30 cellular contexts compared by ENCODE assay signal in the genomic region with DNA sequence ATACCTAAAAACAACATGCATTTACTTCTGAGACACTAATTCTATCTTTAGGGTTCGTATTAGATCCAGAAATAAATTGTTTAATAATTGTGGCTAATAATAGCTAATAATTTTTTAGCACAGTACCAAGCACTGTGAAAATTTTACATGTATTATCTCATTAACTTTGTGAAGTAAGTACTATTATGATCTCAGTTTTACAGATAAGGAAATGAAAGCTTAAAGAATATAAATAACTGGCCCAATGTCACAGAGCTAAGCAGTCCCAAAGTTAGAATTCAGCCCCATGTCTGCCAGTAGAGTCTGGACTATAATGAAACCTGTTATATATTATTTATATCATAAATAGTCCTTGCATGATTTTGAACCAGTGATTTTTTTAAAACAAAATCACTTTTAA.
"Had no signal": no experiment of that assay in that cellular context is flagged by ENCODE, and none has a peak within 500 bp of the region (broad histone marks: within the 10 kb centered on the region; RNA-seq: fewer than 3 reads in every experiment).

No MANE protein-coding gene starts in this region.

- H3K4me1 ChIP-seq: body of pancreas, breast epithelium had no signal

- H3K27ac ChIP-seq: adrenal gland, body of pancreas, brain microvascular endothelial cell, breast epithelium, VCaP had no signal

- H3K4me3 ChIP-seq: adrenal gland, body of pancreas, breast epithelium had no signal

- DNase-seq: activated B cell treated with CpG ODN at 0.5 μM for 24 hours; activated CD4-positive, alpha-beta memory T cell treated with anti-CD3 and anti-CD28 coated beads for 36 hours; activated CD4-positive, alpha-beta T cell treated with anti-CD3 and anti-CD28 coated beads for 4 hours; activated CD4-positive, alpha-beta T cell treated with anti-CD3 and anti-CD28 coated beads, Interleukin-2, amount 10 ng/mL, durations not matched to agents 24 days and 14 days; activated CD4-positive, alpha-beta T cell treated with anti-CD3 and anti-CD28 coated beads, Interleukin-2, amount 50 U/mL, for 1 hour; activated CD4-positive, alpha-beta T cell treated with anti-CD3 and anti-CD28 coated beads, Interleukin-2, amount 50 U/mL, for 4 hours; activated CD4-positive, CD25-positive, alpha-beta regulatory T cell treated with anti-CD3 and anti-CD28 coated beads, Interleukin-2, amount 50 U/mL, for 72 hours; activated CD8-positive, alpha-beta memory T cell treated with anti-CD3 and anti-CD28 coated beads, Interleukin-2, amount 10 ng/mL, durations not matched to agents 7 days and 5 days; activated CD8-positive, alpha-beta memory T cell treated with anti-CD3 and anti-CD28 coated beads, Interleukin-2, amount 50 U/mL, for 48 hours; activated CD8-positive, alpha-beta T cell treated with anti-CD3 and anti-CD28 coated beads for 36 hours; activated effector memory CD4-positive, alpha-beta T cell treated with Interleukin-2 at 50 U/mL for 16 hours; activated gamma-delta T cell; activated naive CD4-positive, alpha-beta T cell; activated naive CD4-positive, alpha-beta T cell treated with anti-CD3 and anti-CD28 coated beads for 36 hours; activated naive CD4-positive, alpha-beta T cell treated with anti-CD3 and anti-CD28 coated beads, Interleukin-2, amount 50 U/mL, for 16 hours; activated naive CD8-positive, alpha-beta T cell treated with anti-CD3 and anti-CD28 coated beads for 36 hours; activated T-cell treated with anti-CD3 and anti-CD28 coated beads, Interleukin-2, amount 50 U/mL, for 24 hours; activated T-cell treated with anti-CD3 and anti-CD28 coated beads, Interleukin-2, amount 50 U/mL, for 48 hours; adrenal gland; amniotic stem cell; aorta; body of pancreas; brain microvascular endothelial cell; central memory CD4-positive, alpha-beta T cell; T-helper 1 cell; T-helper 2 cell; T-helper 9 cell had no signal

- H3K36me3 ChIP-seq: breast epithelium had no signal

- ATAC-seq: activated CD8-positive, alpha-beta memory T cell treated with anti-CD3 and anti-CD28 coated beads, Interleukin-2, amount 10 ng/mL, durations not matched to agents 7 days and 5 days; activated CD8-positive, alpha-beta T cell treated with anti-CD3 and anti-CD28 coated beads for 36 hours; activated naive CD4-positive, alpha-beta T cell treated with anti-CD3 and anti-CD28 coated beads, Interleukin-2, amount 50 U/mL, for 72 hours; body of pancreas had no signal

- H3K9me3 ChIP-seq: adrenal gland, body of pancreas, breast epithelium had no signal

- H3K27me3 ChIP-seq: adrenal gland, body of pancreas, brain microvascular endothelial cell, breast epithelium had no signal
